8 cellular contexts compared by ENCODE assay signal in genomic region chr19:1942078-1942933, GRCh38. TPM values are rescaled to one million over a fixed set of nuclear protein-coding genes. Genes with fewer than 3 reads are reported as not detected.
DNase-seq lines count a peak whose midpoint lies in the region; ATAC-seq and TF ChIP-seq lines count a peak whose summit lies in the region.

No MANE protein-coding gene starts in this region.

- H3K4me3 ChIP-seq in HEK293 (ENCODE audit: low read depth, low read length) (peak overlapping the region; percentile 91), OCI-LY1 (ENCODE audit: low read depth, low read length, poor library complexity, severe bottlenecking) (peak overlapping the region; percentile 76), esophagus (ENCODE audit: low read depth in 1 of 2, low read length in 2 of 2) (peak overlapping the region; percentile 80 to 88), muscle layer of duodenum (ENCODE audit: low read depth in 1 of 2, low read length in 2 of 2) (peak overlapping the region; percentile 79 to 83)

- POLR2A ChIA-PET in HEK293 (lab: Yijun Ruan, JAX) = interaction anchor here (0.6 to 0.7 kb wide), 5 partner anchors 45 to 374 kb away, joined by 3 to 7 read pairs (median 4); no protein-coding TSS in a partner anchor

- H3K4me1 ChIP-seq in HEK293 (ENCODE audit: control insufficient read depth, insufficient read depth, low read length) (peaks cover 3% of the 10 kb centered on the region), OCI-LY1 (ENCODE audit: insufficient read depth, low read length, severe bottlenecking) (peaks cover 34% of the 10 kb centered on the region), esophagus (ENCODE audit: control insufficient read depth in 2 of 2, insufficient read depth in 2 of 2, low read length in 1 of 2) (peaks cover 15 to 33% of the 10 kb centered on the region in 2 donors), muscle layer of duodenum (ENCODE audit: control insufficient read depth in 1 of 2, insufficient read depth in 2 of 2, low read length in 2 of 2) (peaks cover 10 to 32% of the 10 kb centered on the region in 2 donors)

- H3K9me3 ChIP-seq in HEK293 (ENCODE audit: control insufficient read depth, insufficient read depth, low read depth, low read length) = no peaks in the 10 kb centered on the region
- no peaks in the 10 kb centered on the region for H3K9me3 ChIP-seq in OCI-LY1 (ENCODE audit: low read length)
- no peaks in the 10 kb centered on the region for H3K9me3 ChIP-seq in esophagus (ENCODE audit: control insufficient read depth in 2 of 2, insufficient read depth in 1 of 2, low read depth in 1 of 2, low read length in 1 of 2)
- no peaks in the 10 kb centered on the region for H3K9me3 ChIP-seq in muscle layer of duodenum (ENCODE audit: control insufficient read depth in 1 of 2, low read length in 2 of 2)

- peaks cover 0 to 4% of the 10 kb centered on the region in 2 experiments; a peak in 2 of 3 replicates for H3K36me3 ChIP-seq in HEK293 (ENCODE audit: control insufficient read depth in 2 of 2, insufficient read depth in 1 of 2, low read length in 2 of 2)
- 0 out of 2 replicates have a peak, but pooled peaks cover 3% of the 10 kb centered on the region for H3K36me3 ChIP-seq in OCI-LY1 (ENCODE audit: insufficient read depth, low read length)
- peaks cover 0 to 2% of the 10 kb centered on the region in 2 donors for H3K36me3 ChIP-seq in esophagus (ENCODE audit: control insufficient read depth in 2 of 2, insufficient read depth in 2 of 2, low read length in 1 of 2)
- peaks cover 0 to 8% of the 10 kb centered on the region in 2 donors for H3K36me3 ChIP-seq in muscle layer of duodenum (ENCODE audit: control insufficient read depth in 1 of 2, insufficient read depth in 2 of 2, low read length in 2 of 2)

- H2AFZ ChIP-seq in OCI-LY1 (ENCODE audit: low read length) = no peak overlapping the region

- peak overlapping the region; percentile 87 for H3K4me2 ChIP-seq in OCI-LY1 (ENCODE audit: low read length)

- H3K9me2 ChIP-seq in OCI-LY1 (ENCODE audit: low read depth, low read length) = no peaks in the 10 kb centered on the region

- H3K79me2 ChIP-seq in OCI-LY1 (ENCODE audit: insufficient read depth, low read length) = peaks cover 36% of the 10 kb centered on the region

- CTCF ChIA-PET in HEK293 (lab: Yijun Ruan, JAX) = interaction anchor here (0.7 to 1.3 kb wide), 3 partner anchors 12 to 1488 kb away, joined by 3 to 5 read pairs (median 3); no protein-coding TSS in a partner anchor

- H3K27ac ChIP-seq in HEK293 (ENCODE audit: extremely low read depth, low read depth, low read length) (peak overlapping the region; percentile 90), OCI-LY1 (ENCODE audit: low read depth, low read length, poor library complexity, severe bottlenecking) (peak overlapping the region; percentile 84), esophagus (ENCODE audit: low read depth in 2 of 2, low read length in 1 of 2) (peak overlapping the region; percentile 98 to 100), muscle layer of duodenum (ENCODE audit: low read length) (peak overlapping the region; percentile 80)

- peaks cover 4% of the 10 kb centered on the region; the same call in 1 of the 2 replicates for H3F3A ChIP-seq in OCI-LY1 (ENCODE audit: insufficient read depth, low read length)

- WGBS in esophagus, 2 donors = 1% methylated on average over 39 to 40 of the region's 40 CpGs

- ATAC-seq in GM18520 (IDR thresholded peaks at IDR 0.05; ENCODE audit: unreplicated experiment) = no peak

- H4K20me1 ChIP-seq in OCI-LY1 (ENCODE audit: insufficient read depth, low read length) = no peaks in the 10 kb centered on the region

- peak overlapping the region; percentile 70 for H3K9ac ChIP-seq in OCI-LY1 (ENCODE audit: low read length)

- DNase-seq in COLO668 (lab: John Stamatoyannopoulos, UW; ENCODE audit: unreplicated experiment) = peak; percentile 77
- DNase-seq in activated T-cell treated with anti-CD3 and anti-CD28 coated beads, Interleukin-2, amount 50 U/mL, for 48 hours = peak; percentile 80 to 84
- peak; percentile 59 to 62 for DNase-seq in stimulated activated CD8-positive, alpha-beta memory T cell treated with anti-CD3 and anti-CD28 coated beads, Interleukin-7, amount 100 ng/mL, for 48 hours (ENCODE audit: extremely low read depth in 1 of 2, low read depth in 1 of 2)

- H3K27me3 ChIP-seq in OCI-LY1 (ENCODE audit: insufficient read depth, low read length) (no peaks in the 10 kb centered on the region), esophagus (ENCODE audit: control insufficient read depth in 1 of 2, insufficient read depth in 2 of 2, low read length in 2 of 2) (no peaks in the 10 kb centered on the region), muscle layer of duodenum (ENCODE audit: low read depth, low read length) (no peaks in the 10 kb centered on the region)

- peak; percentile 36; the same call in 1 of the 2 replicates for TF ChIP-seq CTCF in HEK293 (tag by site-specific recombination; IDR thresholded peaks at IDR 0.05)
- no peak for TF ChIP-seq CTCF in OCI-LY1 (IDR thresholded peaks at IDR 0.05; ENCODE audit: low read length)

TF ChIP-seq in HEK293, 187 proteins besides CTCF, POLR2A, EP300 and RAD21 (continues in another document):
- TF ChIP-seq ZNF416 (tag by site-specific recombination; IDR thresholded peaks at IDR 0.05) (no peak), ZSCAN23 (tag by site-specific recombination; IDR thresholded peaks at IDR 0.05) (no peak), KLF7 (tag by site-specific recombination; IDR thresholded peaks at IDR 0.05; ENCODE audit: borderline replicate concordance) (no peak), KLF16 (tag by site-specific recombination; IDR thresholded peaks at IDR 0.05) (peak; percentile 48; the same call in 1 of the 2 replicates), ZNF571 (tag by site-specific recombination; IDR thresholded peaks at IDR 0.05) (no peak), ZIC2 (tag by site-specific recombination; IDR thresholded peaks at IDR 0.05) (no peak; the same call in 1 of the 2 replicates), ZNF529 (tag by site-specific recombination; IDR thresholded peaks at IDR 0.05; ENCODE audit: insufficient replicate concordance) (no peak), BCL6B (tag by site-specific recombination; IDR thresholded peaks at IDR 0.05) (no peak), ZNF280C (tag by site-specific recombination; IDR thresholded peaks at IDR 0.05) (no peak), TCF7L2 (IDR thresholded peaks at IDR 0.05; ENCODE audit: borderline replicate concordance, low read depth, low read length) (no peak), ZNF138 (tag by site-specific recombination; IDR thresholded peaks at IDR 0.05; ENCODE audit: borderline replicate concordance) (no peak), ZNF221 (tag by site-specific recombination; IDR thresholded peaks at IDR 0.05; ENCODE audit: borderline replicate concordance) (no peak), BCL11A (tag by site-specific recombination; IDR thresholded peaks at IDR 0.05; ENCODE audit: low read depth) (no peak), RBAK (tag by site-specific recombination; IDR thresholded peaks at IDR 0.05) (no peak), ZNF184 (tag by site-specific recombination; IDR thresholded peaks at IDR 0.05) (no peak), OVOL3 (tag by site-specific recombination; IDR thresholded peaks at IDR 0.05) (no peak)
- TF ChIP-seq, protein P1, sequence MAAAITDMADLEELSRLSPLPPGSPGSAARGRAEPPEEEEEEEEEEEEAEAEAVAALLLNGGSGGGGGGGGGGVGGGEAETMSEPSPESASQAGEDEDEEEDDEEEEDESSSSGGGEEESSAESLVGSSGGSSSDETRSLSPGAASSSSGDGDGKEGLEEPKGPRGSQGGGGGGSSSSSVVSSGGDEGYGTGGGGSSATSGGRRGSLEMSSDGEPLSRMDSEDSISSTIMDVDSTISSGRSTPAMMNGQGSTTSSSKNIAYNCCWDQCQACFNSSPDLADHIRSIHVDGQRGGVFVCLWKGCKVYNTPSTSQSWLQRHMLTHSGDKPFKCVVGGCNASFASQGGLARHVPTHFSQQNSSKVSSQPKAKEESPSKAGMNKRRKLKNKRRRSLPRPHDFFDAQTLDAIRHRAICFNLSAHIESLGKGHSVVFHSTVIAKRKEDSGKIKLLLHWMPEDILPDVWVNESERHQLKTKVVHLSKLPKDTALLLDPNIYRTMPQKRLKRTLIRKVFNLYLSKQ (tag by site-specific recombination; IDR thresholded peaks at IDR 0.05; ENCODE audit: borderline replicate concordance) = no peak

RNA-seq across cellular contexts. Expression of gene CSNK1G2, which starts 1.3 kb away (rescaled TPM):
- 10 to 100 TPM; 59.9 to 63.7 TPM for polyA plus RNA-seq in esophagus

RNA-seq across cellular contexts. Expression of gene ADAT3, which starts 37.1 kb away (rescaled TPM):
- polyA plus RNA-seq in esophagus = 1 to 10 TPM; 6.4 to 6.9 TPM

RNA-seq across cellular contexts. Expression of gene SCAMP4, which starts 37.1 kb away (rescaled TPM):
- 10 to 100 TPM; 29.0 to 38.6 TPM for polyA plus RNA-seq in esophagus

RNA-seq across cellular contexts. Expression of gene ABHD17A, which starts 57.0 kb away (rescaled TPM):
- 10 to 100 TPM; 73.9 to 76.2 TPM for polyA plus RNA-seq in esophagus
